ENCODE assay signal across 21 cellular contexts in the genomic region with DNA sequence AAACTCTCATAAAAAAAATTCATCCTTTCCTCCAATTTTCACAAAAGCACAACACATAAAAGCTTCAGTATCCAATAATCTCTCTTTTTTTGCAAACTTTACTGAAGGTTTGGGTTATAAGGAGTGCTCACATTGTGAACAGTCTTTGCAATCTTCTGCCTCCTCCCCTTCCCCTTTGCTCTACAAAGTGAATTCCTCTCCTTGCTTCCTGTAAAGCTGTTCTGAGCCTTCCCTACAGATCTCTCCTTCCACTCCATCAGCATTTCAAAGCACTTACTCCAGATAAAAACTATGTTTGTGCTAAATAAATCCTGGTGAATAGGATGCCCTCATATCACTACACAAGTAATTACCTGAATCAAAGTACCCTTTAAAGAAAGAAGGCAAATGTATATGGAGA. TPM values are rescaled to one million over a fixed set of nuclear protein-coding genes. Genes with fewer than 3 reads are reported as not detected.
DNase-seq lines count a peak whose midpoint lies in the region; ATAC-seq and TF ChIP-seq lines count a peak whose summit lies in the region.
"Had no signal": no experiment of that assay in that cellular context is flagged by ENCODE, and none has a peak within 500 bp of the region (broad histone marks: within the 10 kb centered on the region; RNA-seq: fewer than 3 reads in every experiment).

No MANE protein-coding gene starts in this region.

- no peak overlapping the region for H3K4me3 ChIP-seq in cardiac muscle cell
- no peak overlapping the region for H3K4me3 ChIP-seq in right atrium auricular region
- peak overlapping the region; percentile 20 for H3K4me3 ChIP-seq in iPS-15b (ENCODE audit: low read depth, low read length)
- no peak overlapping the region for H3K4me3 ChIP-seq in aorta (ENCODE audit: low read length in 2 of 2)
- H3K4me3 ChIP-seq: vagina had no signal

- H3K27ac Mint-ChIP-seq in type B pancreatic cell: peak overlapping the region; percentile 2

- no peak overlapping the region for H3K9ac ChIP-seq in iPS-15b (ENCODE audit: low read depth, low read length)

- H3K27ac ChIP-seq in cardiac muscle cell (peak overlapping the region; percentile 94), right atrium auricular region (no peak overlapping the region), aorta (ENCODE audit: low read depth in 1 of 2, low read length in 2 of 2) (no peak overlapping the region)
- H3K27ac ChIP-seq: vagina had no signal

- TF ChIP-seq CTCF in cardiac muscle cell (IDR thresholded peaks at IDR 0.05; ENCODE audit: low read depth, low read length) (no peak), right atrium auricular region (IDR thresholded peaks at IDR 0.05) (no peak), type B pancreatic cell (conservative IDR thresholded peaks at IDR 0.05) (no peak)

- DNase-seq in cardiac muscle cell (ENCODE audit: low read depth in 1 of 2, low spot score in 1 of 2) (peak in 1 of 2 donors; percentile 76), right atrium auricular region (ENCODE audit: low spot score) (no peak), amniotic epithelial cell (ENCODE audit: low read depth) (peak; percentile 27), type B pancreatic cell (ENCODE audit: extremely low spot score, unreplicated experiment) (no peak), NOMO-1 treated with DMSO at 0.1 percent for 48 hours (lab: John Stamatoyannopoulos, UW; ENCODE audit: unreplicated experiment) (no peak), aorta (no peak)
- DNase-seq: activated CD4-positive, alpha-beta T cell treated with anti-CD3 and anti-CD28 coated beads for 48 hours; BE2C; Caco-2; effector memory CD8-positive, alpha-beta T cell; hypothalamus; midbrain; MV-4-11; NCI-H2081; NCI-H446 treated with DMSO at 0.1 percent for 48 hours; stimulated activated CD8-positive, alpha-beta memory T cell treated with anti-CD3 and anti-CD28 coated beads, Interleukin-4, amount 100 ng/mL, for 48 hours; substantia nigra; SW 1271 had no signal

- H3K4me1 Mint-ChIP-seq in type B pancreatic cell (ENCODE audit: unreplicated experiment): peaks cover 14% of the 10 kb centered on the region

- H3K27me3 Mint-ChIP-seq in type B pancreatic cell: peaks cover 8% of the 10 kb centered on the region
- H3K27me3 Mint-ChIP-seq: effector memory CD8-positive, alpha-beta T cell had no signal

- no peaks in the 10 kb centered on the region for H3K9me3 Mint-ChIP-seq in type B pancreatic cell
- H3K9me3 Mint-ChIP-seq: effector memory CD8-positive, alpha-beta T cell had no signal

- H3K9me3 ChIP-seq in cardiac muscle cell (ENCODE audit: low read depth) (no peaks in the 10 kb centered on the region), right atrium auricular region (no peaks in the 10 kb centered on the region), iPS-15b (ENCODE audit: control insufficient read depth, insufficient read depth, low read length) (no peaks in the 10 kb centered on the region), aorta (ENCODE audit: control insufficient read depth, low read length) (no peaks in the 10 kb centered on the region)
- H3K9me3 ChIP-seq: BE2C, vagina had no signal

- H3K27me3 ChIP-seq in cardiac muscle cell: no peaks in the 10 kb centered on the region
- H3K27me3 ChIP-seq in right atrium auricular region: no peaks in the 10 kb centered on the region
- no peaks in the 10 kb centered on the region for H3K27me3 ChIP-seq in iPS-15b (ENCODE audit: control insufficient read depth, insufficient read depth, low read length)
- no peaks in the 10 kb centered on the region for H3K27me3 ChIP-seq in aorta (ENCODE audit: control insufficient read depth in 1 of 2, insufficient read depth in 2 of 2, low read length in 1 of 2)
- H3K27me3 ChIP-seq: BE2C, vagina had no signal

- H3K36me3 ChIP-seq in cardiac muscle cell (no peaks in the 10 kb centered on the region), right atrium auricular region (no peaks in the 10 kb centered on the region), iPS-15b (ENCODE audit: control insufficient read depth, insufficient read depth, low read length) (no peaks in the 10 kb centered on the region), aorta (ENCODE audit: control insufficient read depth in 1 of 2, insufficient read depth in 2 of 2, low read length in 1 of 2) (no peaks in the 10 kb centered on the region)
- H3K36me3 ChIP-seq: BE2C, vagina had no signal

- ATAC-seq in aorta (ENCODE audit: low FRiP score): no peak
- no peak for ATAC-seq in GM18502 (IDR thresholded peaks at IDR 0.05; ENCODE audit: poor library complexity, unreplicated experiment)
- ATAC-seq: effector memory CD8-positive, alpha-beta T cell had no signal

- H3K4me3 Mint-ChIP-seq in type B pancreatic cell: peak overlapping the region; percentile 23
- H3K4me3 Mint-ChIP-seq: effector memory CD8-positive, alpha-beta T cell had no signal

- H3K36me3 Mint-ChIP-seq in type B pancreatic cell: no peaks in the 10 kb centered on the region

- intact Hi-C loops in aorta (cut with DNase I): no loop called here

- H3K4me1 ChIP-seq in cardiac muscle cell (ENCODE audit: low read depth): peaks cover 50% of the 10 kb centered on the region
- peaks cover 0 to 6% of the 10 kb centered on the region in 2 donors for H3K4me1 ChIP-seq in right atrium auricular region
- H3K4me1 ChIP-seq in iPS-15b (ENCODE audit: control insufficient read depth, insufficient read depth, low read length): peaks cover 40% of the 10 kb centered on the region
- no peaks in the 10 kb centered on the region for H3K4me1 ChIP-seq in aorta (ENCODE audit: control insufficient read depth in 1 of 2, insufficient read depth in 2 of 2, low read length in 2 of 2)
- H3K4me1 ChIP-seq: BE2C had no signal

RNA-seq across cellular contexts. Expression of a gene that starts 4.6 kb away (rescaled TPM):
- total RNA-seq in cardiac muscle cell (619 and 1,005 TPM in 2 replicates), right atrium auricular region (10 to 100 TPM; 26.6 to 33.0 TPM), type B pancreatic cell (ENCODE audit: low replicate concordance) (10.5 and 11.5 TPM in 2 replicates), aorta (10 to 100 TPM; 27.4 to 38.7 TPM)
- polyA plus RNA-seq in cardiac muscle cell (383 and 432 TPM in 2 replicates), aorta (1 to 10 TPM; 1.9 to 3.2 TPM)

Comparison
In these comparisons a context has a peak if more than half of its experiments do, and no peak if none do; other contexts are left out.
1. RNA of a gene that starts 4.6 kb away (total RNA-seq): 619 to 1,005 TPM in cardiac muscle cell; 27.4 to 38.7 TPM in aorta, 26.6 to 33.0 TPM in right atrium auricular region and 10.5 to 11.5 TPM in type B pancreatic cell; every median in the first group is over 10 times any median in the second.